Comparison of ENCODE assay signal across 20 cellular contexts in the genomic region with DNA sequence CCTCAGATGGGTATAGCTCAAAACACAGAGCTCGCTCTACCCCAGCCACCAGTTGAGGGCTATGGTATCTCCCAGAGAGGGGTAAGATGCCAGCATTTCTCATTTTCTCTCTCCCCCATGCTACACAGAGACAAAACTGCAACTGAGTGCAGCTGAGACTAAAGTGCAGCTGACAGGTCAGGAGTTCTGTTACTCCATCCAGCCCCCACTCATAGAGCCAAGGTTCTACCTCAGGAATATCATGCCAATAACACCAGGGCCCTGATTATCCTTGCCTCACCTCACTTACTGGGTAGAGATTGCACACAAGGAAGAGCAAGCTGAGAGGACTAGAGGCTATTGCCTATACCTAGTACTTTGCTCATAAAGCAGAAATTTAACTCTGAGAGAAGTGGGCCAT.
"Had no signal": no experiment of that assay in that cellular context is flagged by ENCODE, and none has a peak within 500 bp of the region (broad histone marks: within the 10 kb centered on the region; RNA-seq: fewer than 3 reads in every experiment).

No MANE protein-coding gene starts in this region.

- H3K4me3 ChIP-seq: SJSA1, SK-N-MC had no signal

- H3K27me3 ChIP-seq: SJSA1 had no signal

- H3K36me3 ChIP-seq: SJSA1 had no signal

- H3K4me1 ChIP-seq: SJSA1 had no signal

- DNase-seq: KBM-7, MV-4-11, NCI-H1048, NCI-H1105, NCI-H1417 treated with DMSO at 0.1 percent for 48 hours, NCI-H146, NCI-H1694 treated with DMSO at 0.1 percent for 48 hours, NCI-H1930, NCI-H2081, NCI-H2107, NCI-H2227 treated with DMSO at 0.1 percent for 48 hours, NCI-H524, NCI-H526 treated with DMSO at 0.1 percent for 48 hours, NCI-H748 treated with DMSO at 0.1 percent for 48 hours, Right ventricle myocardium superior, RPMI8226, SIG-M5 had no signal

- H3K27ac ChIP-seq: HL-60, SJSA1, SK-N-MC had no signal
